In genomic region chr14:55662757-55663156, GRCh38 we compare ENCODE assay signal across 21 cellular contexts.
"Had no signal": no experiment of that assay in that cellular context is flagged by ENCODE, and none has a peak within 500 bp of the region (broad histone marks: within the 10 kb centered on the region; RNA-seq: fewer than 3 reads in every experiment).

No MANE protein-coding gene starts in this region.

- H3K4me1 ChIP-seq: foreskin keratinocyte, uterus had no signal

- H3K27me3 ChIP-seq: foreskin keratinocyte, pancreas, thyroid gland, uterus had no signal

- H3K27ac ChIP-seq: epithelial cell of prostate, foreskin keratinocyte, pancreas, skin epidermis, thyroid gland, uterus had no signal

- H3K4me3 Mint-ChIP-seq: nephron, type B pancreatic cell had no signal

- H3K4me1 Mint-ChIP-seq: nephron had no signal

- H3K4me3 ChIP-seq: pancreas, skin epidermis, thyroid gland, uterus had no signal

- H3K9me3 ChIP-seq: pancreas, thyroid gland, uterus had no signal

- H3K27ac Mint-ChIP-seq: nephron, progenitor cell of endocrine pancreas, type B pancreatic cell had no signal

- H3K36me3 ChIP-seq: uterus had no signal

- DNase-seq: effector memory CD4-positive, alpha-beta T cell; foreskin keratinocyte; head of caudate nucleus; islet precursor cell; left cardiac atrium; mesendoderm; naive B cell; occipital lobe; pancreas; retina; stimulated activated CD4-positive, alpha-beta T cell treated with anti-CD3 and anti-CD28 coated beads, Interleukin-12 subunit alpha, Interleukin-12 subunit beta, amount 100 ng/mL, for 4 hours; stimulated activated CD4-positive, alpha-beta T cell treated with anti-CD3 and anti-CD28 coated beads, Interleukin-2, amount 100 ng/mL, for 48 hours; stimulated activated naive CD4-positive, alpha-beta T cell treated with Interleukin-2 at 50 U/mL for 16 hours; thyroid gland; uterus had no signal

- H3K27me3 Mint-ChIP-seq: naive B cell, progenitor cell of endocrine pancreas, type B pancreatic cell had no signal

- H3K9me3 Mint-ChIP-seq: nephron, type B pancreatic cell had no signal

- ATAC-seq: foreskin keratinocyte, sciatic nerve had no signal
